Comparison of ENCODE assay signal across 1 cellular context in genomic region chr3:157088506-157089454, GRCh38.
TF ChIP-seq lines count a peak whose summit lies in the region.

No MANE protein-coding gene starts in this region.

TF ChIP-seq in HepG2, 621 proteins besides CTCF, POLR2A, EP300 and RAD21 (continued from another document and continues in another):
- no peak for TF ChIP-seq TRIM22 (IDR thresholded peaks at IDR 0.05)
- TF ChIP-seq ZNF609 (CRISPR knock-in tag; IDR thresholded peaks at IDR 0.05; ENCODE audit: borderline replicate concordance) = peak; percentile 52; the same call in 1 of the 2 replicates
- TF ChIP-seq PHF8 (CRISPR knock-in tag; IDR thresholded peaks at IDR 0.05) = peak; percentile 82
- TF ChIP-seq SMAD3 (CRISPR knock-in tag; IDR thresholded peaks at IDR 0.05) = peak; percentile 69; the same call in 1 of the 2 replicates
- TF ChIP-seq ZNF280B (CRISPR knock-in tag; IDR thresholded peaks at IDR 0.05; ENCODE audit: borderline replicate concordance) = peak; percentile 97
- TF ChIP-seq ATF1 (CRISPR knock-in tag; IDR thresholded peaks at IDR 0.05) = no peak
- 0 out of 2 replicates have a peak, but pooled peaks have one; percentile 39 for TF ChIP-seq CENPT (CRISPR knock-in tag; IDR thresholded peaks at IDR 0.05; ENCODE audit: low read depth)
- no peak; the same call in none of the 2 replicates for TF ChIP-seq ZHX2 (IDR thresholded peaks at IDR 0.05; ENCODE audit: low read depth)
- TF ChIP-seq ZHX2 (CRISPR knock-in tag; IDR thresholded peaks at IDR 0.05; ENCODE audit: borderline replicate concordance) = no peak
- no peak for TF ChIP-seq ZNF7 (CRISPR knock-in tag; IDR thresholded peaks at IDR 0.05)
- peak; percentile 67 for TF ChIP-seq SRY (CRISPR knock-in tag; IDR thresholded peaks at IDR 0.05)
- TF ChIP-seq HINFP (CRISPR knock-in tag; IDR thresholded peaks at IDR 0.05; ENCODE audit: low read depth) = peak; percentile 74; the same call in 1 of the 2 replicates
- peak; percentile 69 for TF ChIP-seq ZBTB26 (CRISPR knock-in tag; IDR thresholded peaks at IDR 0.05; ENCODE audit: borderline replicate concordance)
- no peak for TF ChIP-seq RBM22 (optimal IDR thresholded peaks at IDR 0.05; ENCODE audit: low read length)
- peak; percentile 83 for TF ChIP-seq HNF4G (IDR thresholded peaks at IDR 0.05; ENCODE audit: borderline replicate concordance, low read depth, low read length)
- TF ChIP-seq HNF4G (CRISPR knock-in tag; IDR thresholded peaks at IDR 0.05; ENCODE audit: borderline replicate concordance, low read depth) = no peak; the same call in 1 of the 2 replicates
- peak; percentile 100 for TF ChIP-seq ZNF687 (CRISPR knock-in tag; IDR thresholded peaks at IDR 0.05)
- no peak; the same call in 1 of the 2 replicates for TF ChIP-seq ZNF512B (CRISPR knock-in tag; IDR thresholded peaks at IDR 0.05; ENCODE audit: borderline replicate concordance)
- TF ChIP-seq HNRNPK (IDR thresholded peaks at IDR 0.05; ENCODE audit: low read depth, low read length, poor library complexity, severe bottlenecking) = no peak
- TF ChIP-seq SRF (IDR thresholded peaks at IDR 0.05; ENCODE audit: low read depth, low read length) = no peak
